Comparison of ENCODE assay signal across 13 cellular contexts in the genomic region with DNA sequence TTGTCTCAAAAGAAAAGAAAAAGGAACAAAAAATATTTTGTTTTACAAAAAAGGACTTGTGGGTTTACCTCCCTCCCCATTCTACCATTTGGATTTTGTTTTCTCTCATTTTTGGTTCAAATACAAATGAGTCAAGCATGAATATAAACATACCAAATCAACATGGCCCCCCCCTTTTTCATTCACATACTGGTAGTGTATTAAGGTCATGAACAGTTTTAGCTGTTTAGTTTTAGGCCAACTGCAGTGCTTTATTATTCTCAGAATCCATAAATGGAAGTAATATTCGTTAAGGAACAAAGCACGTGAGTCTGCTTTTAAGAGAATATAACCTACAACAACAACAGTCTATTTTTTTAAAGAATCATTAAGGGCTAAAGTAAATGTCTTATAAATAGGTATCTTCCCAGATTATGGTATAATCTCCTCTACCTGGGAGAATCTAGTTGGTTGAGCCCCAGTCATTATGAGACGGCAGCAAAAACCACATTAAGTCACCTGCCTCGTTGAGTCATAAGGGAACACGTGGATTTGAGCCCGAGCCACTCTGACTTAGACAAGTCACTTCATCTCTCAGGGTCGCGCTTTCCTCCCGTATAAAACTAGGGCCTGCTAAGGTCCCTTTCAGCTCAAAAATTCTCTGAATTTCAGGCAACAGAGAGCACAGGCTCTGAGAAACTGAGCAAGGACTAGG. TPM values are rescaled to one million over a fixed set of nuclear protein-coding genes. Genes with fewer than 3 reads are reported as not detected.
DNase-seq lines count a peak whose midpoint lies in the region; ATAC-seq, FAIRE-seq and TF ChIP-seq lines count a peak whose summit lies in the region.
"Had no signal": no experiment of that assay in that cellular context is flagged by ENCODE, and none has a peak within 500 bp of the region (broad histone marks: within the 10 kb centered on the region; RNA-seq: fewer than 3 reads in every experiment).

No MANE protein-coding gene starts in this region.

- BruUV-seq in GM12878 (replicated peaks; lab: Mats Ljungman, UMichigan): no TSS peak

- no peaks in the 10 kb centered on the region for H3K27me3 Mint-ChIP-seq in CD8-positive, alpha-beta T cell (ENCODE audit: low read depth)

- H3K36me3 ChIP-seq in CD8-positive, alpha-beta T cell (ENCODE audit: insufficient read depth, low read length): peaks cover 7% of the 10 kb centered on the region
- H3K36me3 ChIP-seq in GM12878 (ENCODE audit: control insufficient read depth in 2 of 2, insufficient read depth in 2 of 2, low read length in 1 of 2): no peaks in the 10 kb centered on the region
- peaks cover 0 to 10% (median 0%) of the 10 kb centered on the region in 4 donors for H3K36me3 ChIP-seq in right lobe of liver

- H3K9me3 Mint-ChIP-seq in CD8-positive, alpha-beta T cell: no peaks in the 10 kb centered on the region

- H3K4me3 Mint-ChIP-seq in CD8-positive, alpha-beta T cell: no peak overlapping the region
- H3K4me3 Mint-ChIP-seq: nephron had no signal

- H2AFZ ChIP-seq in GM12878 (ENCODE audit: control insufficient read depth, low read depth, low read length): no peak overlapping the region

- no peak overlapping the region for H3K27ac ChIP-seq in CD8-positive, alpha-beta T cell (ENCODE audit: low read depth, low read length)
- H3K27ac ChIP-seq in GM12878 (ENCODE audit: control insufficient read depth, insufficient read depth) (no peak overlapping the region), right lobe of liver (no peak overlapping the region)
- H3K27ac ChIP-seq: BLaER1, heart left ventricle had no signal

- WGBS in GM12878 (ENCODE audit: insufficient coverage, insufficient replicate concordance, low lambda C conversion rate, missing lambda C conversion rate): 19% methylated on average over 9 of the region's 9 CpGs
- 70% methylated on average over 9 of the region's 9 CpGs for WGBS in right lobe of liver (ENCODE audit: insufficient coverage, low coverage, low lambda C conversion rate, missing lambda C conversion rate)

- RAD21 ChIA-PET in GM12878 (lab: Charles Lee; ENCODE audit: unreplicated experiment): interaction anchor here (2.2 kb wide), 1 partner anchor 59 kb away, joined by 7 read pairs; no protein-coding TSS in a partner anchor

- peak in 1 of 7 experiments; percentile 11 for DNase-seq in CD8-positive, alpha-beta T cell
- DNase-seq in GM19240 (ENCODE audit: insufficient read length, low spot score) (peak; percentile 19), GM12878 (ENCODE audit: low read depth, low spot score) (no peak), ureter (ENCODE audit: low spot score) (no peak), right lobe of liver (no peak), SW480 (ENCODE audit: low spot score) (no peak), SHP77 (lab: John Stamatoyannopoulos, UW) (no peak)
- DNase-seq: cerebellar nuclear complex, heart left ventricle, NCI-H748 treated with DMSO at 0.1 percent for 48 hours had no signal

- POLR2A ChIA-PET in CD8-positive, alpha-beta T cell (lab: Charles Lee): no interaction called here
- POLR2A ChIA-PET in GM12878 (lab: Charles Lee): no interaction called here

- no peaks in the 10 kb centered on the region for H3K9me3 ChIP-seq in CD8-positive, alpha-beta T cell (ENCODE audit: low read length)
- H3K9me3 ChIP-seq in GM12878 (replicated peaks; ENCODE audit: control insufficient read depth, insufficient read depth, low read length) (no peaks in the 10 kb centered on the region), right lobe of liver (no peaks in the 10 kb centered on the region)
- H3K9me3 ChIP-seq: BLaER1, heart left ventricle had no signal

- no peak overlapping the region for H3K4me2 ChIP-seq in GM12878 (ENCODE audit: control insufficient read depth, insufficient read depth)
- H3K4me2 ChIP-seq: BLaER1 had no signal

- no peak for TF ChIP-seq EP300 in GM12878 (IDR thresholded peaks at IDR 0.05; ENCODE audit: borderline replicate concordance in 1 of 2, control insufficient read depth in 1 of 2, low read depth in 2 of 2, low read length in 2 of 2)

- H3K4me1 Mint-ChIP-seq in CD8-positive, alpha-beta T cell (ENCODE audit: low read depth): peaks cover under 1% of the 10 kb centered on the region
- H3K4me1 Mint-ChIP-seq: nephron had no signal

- H3K36me3 Mint-ChIP-seq in CD8-positive, alpha-beta T cell: peaks cover 42% of the 10 kb centered on the region

- peak; percentile 49 for ATAC-seq in CD8-positive, alpha-beta T cell
- ATAC-seq in HG03442 (IDR thresholded peaks at IDR 0.05; ENCODE audit: unreplicated experiment) (peak; percentile 81), GM12878 (peak; percentile 96), right lobe of liver (no peak)
- ATAC-seq: heart left ventricle had no signal

- in situ Hi-C loops in GM12878 (cut with MboI): no loop called here

- no peaks in the 10 kb centered on the region for H3K4me1 ChIP-seq in CD8-positive, alpha-beta T cell (ENCODE audit: insufficient read depth, low read length)
- H3K4me1 ChIP-seq in GM12878 (ENCODE audit: control insufficient read depth, insufficient read depth, low read length) (peaks cover 6% of the 10 kb centered on the region), right lobe of liver (no peaks in the 10 kb centered on the region)
- H3K4me1 ChIP-seq: BLaER1, heart left ventricle had no signal

- H3K27me3 ChIP-seq in CD8-positive, alpha-beta T cell (ENCODE audit: insufficient read depth, low read length): no peaks in the 10 kb centered on the region
- H3K27me3 ChIP-seq in GM12878 (replicated peaks in 1 of 2; ENCODE audit: control insufficient read depth in 2 of 2, insufficient read depth in 2 of 2, low read length in 1 of 2) (no peaks in the 10 kb centered on the region), right lobe of liver (no peaks in the 10 kb centered on the region)
- H3K27me3 ChIP-seq: BLaER1 had no signal

- H4K20me1 ChIP-seq in GM12878 (ENCODE audit: control insufficient read depth, insufficient read depth): no peaks in the 10 kb centered on the region
- H4K20me1 ChIP-seq: BLaER1 had no signal

- no peak for TF ChIP-seq RAD21 in GM12878 (IDR thresholded peaks at IDR 0.05; ENCODE audit: insufficient read depth, low read depth, low read length)

- intact Hi-C loops in CD8-positive, alpha-beta T cell (cut with DNase I, micrococcal nuclease): no loop called here
- intact Hi-C loops in GM12878 (cut with micrococcal nuclease; ENCODE audit: unreplicated experiment): no loop called here
- intact Hi-C loops in right lobe of liver (cut with DNase I): no loop called here

- no peak for FAIRE-seq in GM12878 (lab: Jason Lieb, UNC)

- no peaks in the 10 kb centered on the region for H3K79me2 ChIP-seq in GM12878 (ENCODE audit: control insufficient read depth, insufficient read depth, low read length)

- SMC1A ChIA-PET in GM12878 (lab: Charles Lee; ENCODE audit: uncharacterized antibody, unreplicated experiment): no interaction called here

- TF ChIP-seq POLR2A in GM12878 (IDR thresholded peaks at IDR 0.05; ENCODE audit: low read depth, low read length) (no peak), right lobe of liver (IDR thresholded peaks at IDR 0.05) (no peak)

- no peak overlapping the region for H3K4me3 ChIP-seq in CD8-positive, alpha-beta T cell (ENCODE audit: low read depth, low read length)
- H3K4me3 ChIP-seq in GM12878 (no peak overlapping the region), right lobe of liver (no peak overlapping the region)
- H3K4me3 ChIP-seq: BLaER1, heart left ventricle had no signal

- no peak overlapping the region for H3K9ac ChIP-seq in GM12878 (ENCODE audit: control insufficient read depth, insufficient read depth, low read length)
- H3K9ac ChIP-seq: BLaER1 had no signal

- no peak for TF ChIP-seq CTCF in CD8-positive, alpha-beta T cell (IDR thresholded peaks at IDR 0.05)
- TF ChIP-seq CTCF in GM12878 (IDR thresholded peaks at IDR 0.05 in 2 of 3, conservative IDR thresholded peaks at IDR 0.05 in 1 of 3; ENCODE audit: control insufficient read depth in 2 of 3, extremely low read depth in 1 of 3, insufficient read depth in 1 of 3, low read depth in 3 of 3, low read length in 3 of 3): no peak
- TF ChIP-seq CTCF in right lobe of liver (IDR thresholded peaks at IDR 0.05): no peak

- H3K27ac Mint-ChIP-seq in CD8-positive, alpha-beta T cell: no peak overlapping the region

- CTCF ChIA-PET in CD8-positive, alpha-beta T cell (lab: Charles Lee): interaction anchor here (0.7 kb wide), 1 partner anchor 132 kb away, joined by 3 read pairs; no protein-coding TSS in a partner anchor
- CTCF ChIA-PET in GM12878 (lab: Yijun Ruan, JAX): interaction anchor here (1.1 kb wide), 1 partner anchor 14 kb away, joined by 3 read pairs; no protein-coding TSS in a partner anchor

RNA-seq across cellular contexts. Expression of a gene that starts 26.7 kb away (rescaled TPM):
- 1 to 10 TPM; 4.4 to 5.3 TPM for total RNA-seq in CD8-positive, alpha-beta T cell
- 23.9 and 26.2 TPM in 2 replicates for total RNA-seq in GM12878 (2013; cell fraction: nucleolus; rRNA removed)
- 2.2 and 2.9 TPM in 2 replicates for total RNA-seq in GM12878 (2014; rRNA removed)
- total RNA-seq in GM12878 (2014; rRNA removed; fragmentation: Illumina TruSeq; extraction: Trizol): 3.8 and 4.4 TPM in 2 replicates
- total RNA-seq in GM12878 (2021): 3.6 and 3.9 TPM in 2 replicates
- polyA plus RNA-seq in GM12878 (2011; ENCODE audit: low read depth): 0.96 TPM
- 3.2 and 5.1 TPM in 2 replicates for polyA plus RNA-seq in GM12878 (2011; rRNA removed)
- polyA plus RNA-seq in GM12878 (2011; cell fraction: cytosol; rRNA removed): 0.77 and 0.99 TPM in 2 replicates
- 3.4 and 3.9 TPM in 2 replicates for polyA plus RNA-seq in GM12878 (2011; cell fraction: nucleus; rRNA removed)
- polyA plus RNA-seq in GM12878 (2012): 1.9 TPM in 2 replicates
- polyA plus RNA-seq in GM12878 (2014; fragmentation: Illumina TruSeq; extraction: Trizol): 3.6 and 5.1 TPM in 2 replicates
- 1 to 10 TPM; 1.1 to 1.5 TPM for polyA plus RNA-seq in GM12878 (2014; fragmentation: Nextera tagmentation; extraction: Ambion mirVana)
- 2.9 TPM in 2 replicates for polyA plus RNA-seq in GM12878 (2014; rRNA removed)
- polyA plus RNA-seq in GM12878 (2016; fragmentation: Nextera tagmentation; extraction: Ambion mirVana): 1 to 10 TPM in 1 of 2 experiments, under 1 TPM in 1; 0.74 to 1.4 TPM
- 1.8 TPM in 2 replicates for polyA minus RNA-seq in GM12878 (2011; rRNA and poly(A)+ RNA removed)
- polyA minus RNA-seq in GM12878 (2011; cell fraction: cytosol; rRNA and poly(A)+ RNA removed): 1.9 and 2.3 TPM in 2 replicates
- 3.3 and 5.3 TPM in 2 replicates for polyA minus RNA-seq in GM12878 (2011; cell fraction: nucleus; rRNA and poly(A)+ RNA removed)
- 24.5 TPM for total RNA-seq in ureter
- total RNA-seq in right lobe of liver: 1 to 10 TPM; 2.1 to 4.1 (median 3.0) TPM

Comparison
In these comparisons a context has a peak if more than half of its experiments do, and no peak if none do; other contexts are left out.
1. ATAC-seq: peak in CD8-positive, alpha-beta T cell (single experiment), HG03442 (single experiment) and GM12878 (single experiment); none in right lobe of liver (0 of 4).